Comparison of ENCODE assay signal across 15 cellular contexts in genomic region chr11:20021212-20021611, GRCh38.
"Had no signal": no experiment of that assay in that cellular context is flagged by ENCODE, and none has a peak within 500 bp of the region (broad histone marks: within the 10 kb centered on the region; RNA-seq: fewer than 3 reads in every experiment).

No MANE protein-coding gene starts in this region.

- H3K9me3 ChIP-seq: adrenal gland, mucosa of descending colon, thyroid gland, vagina had no signal

- H3K27me3 ChIP-seq: thyroid gland, vagina had no signal

- ATAC-seq: mucosa of descending colon; naive thymus-derived CD8-positive, alpha-beta T cell had no signal

- H3K27ac ChIP-seq: adrenal gland, coronary artery, skin epidermis, vagina had no signal

- H3K4me3 ChIP-seq: adrenal gland, coronary artery, mucosa of descending colon, skin epidermis, thyroid gland, vagina had no signal

- H3K4me1 ChIP-seq: adrenal gland had no signal

- H3K36me3 ChIP-seq: adrenal gland, thyroid gland, vagina had no signal

- DNase-seq: activated CD4-positive, alpha-beta T cell treated with anti-CD3 and anti-CD28 coated beads, Interleukin-2, amount 50 U/mL, for 1 hour; activated naive CD4-positive, alpha-beta T cell treated with anti-CD3 and anti-CD28 coated beads, Interleukin-2, amount 50 U/mL, for 16 hours; adrenal gland; central memory CD4-positive, alpha-beta T cell; effector CD8-positive, alpha-beta T cell; erythroblast; hippocampal formation; immature natural killer cell; mucosa of descending colon; naive thymus-derived CD8-positive, alpha-beta T cell; posterior cingulate gyrus; thyroid gland had no signal
